30 cellular contexts compared by ENCODE assay signal in genomic region chr9:98175762-98176161, GRCh38.
"Had no signal": no experiment of that assay in that cellular context is flagged by ENCODE, and none has a peak within 500 bp of the region (broad histone marks: within the 10 kb centered on the region; RNA-seq: fewer than 3 reads in every experiment).

No MANE protein-coding gene starts in this region.

- H3K4me1 ChIP-seq: adrenal gland, body of pancreas, gastroesophageal sphincter, tibial artery had no signal

- H3K27ac Mint-ChIP-seq: activated CD4-positive, alpha-beta T cell treated with anti-CD3 and anti-CD28 coated beads for 36 hours; activated CD8-positive, alpha-beta memory T cell treated with anti-CD3 and anti-CD28 coated beads, Interleukin-2, amount 10 ng/mL, durations not matched to agents 7 days and 5 days; activated CD8-positive, alpha-beta T cell treated with anti-CD3 and anti-CD28 coated beads, Interleukin-2, amount 10 ng/mL, durations not matched to agents 7 days and 5 days; activated naive CD4-positive, alpha-beta T cell treated with anti-CD3 and anti-CD28 coated beads for 36 hours; activated naive CD8-positive, alpha-beta T cell treated with anti-CD3 and anti-CD28 coated beads for 36 hours; activated T-cell treated with anti-CD3 and anti-CD28 coated beads, Interleukin-2, amount 50 U/mL, for 72 hours; immature natural killer cell; memory B cell; neural progenitor cell; stimulated activated naive B cell treated with anti-CD40 and anti-IgM and Interleukin-4, amounts not matched to agents 10 μg/mL and 1 μg/mL and 100 μg/mL, for 72 hours had no signal

- DNase-seq: activated CD4-positive, alpha-beta T cell treated with anti-CD3 and anti-CD28 coated beads for 36 hours; activated CD4-positive, CD25-positive, alpha-beta regulatory T cell; activated CD8-positive, alpha-beta memory T cell treated with anti-CD3 and anti-CD28 coated beads, Interleukin-2, amount 10 ng/mL, durations not matched to agents 7 days and 5 days; activated CD8-positive, alpha-beta T cell treated with anti-CD3 and anti-CD28 coated beads, Interleukin-2, amount 10 ng/mL, durations not matched to agents 7 days and 5 days; activated effector memory CD4-positive, alpha-beta T cell treated with Interleukin-2 at 50 U/mL for 16 hours; activated naive CD4-positive, alpha-beta T cell treated with anti-CD3 and anti-CD28 coated beads for 36 hours; activated naive CD8-positive, alpha-beta T cell treated with anti-CD3 and anti-CD28 coated beads for 36 hours; activated T-cell treated with anti-CD3 and anti-CD28 coated beads, Interleukin-2, amount 50 U/mL, for 72 hours; adrenal gland; aorta; body of pancreas; cerebellar nuclear complex; colonic mucosa; effector memory CD4-positive, alpha-beta T cell; head of caudate nucleus; hypothalamus; immature natural killer cell; midbrain; naive thymus-derived CD4-positive, alpha-beta T cell; stimulated activated CD4-positive, alpha-beta T cell treated with anti-CD3 and anti-CD28 coated beads, Interleukin-4, amount 100 ng/mL, for 4 hours; stimulated activated CD8-positive, alpha-beta memory T cell treated with anti-CD3 and anti-CD28 coated beads, Interleukin-4, amount 100 ng/mL, for 48 hours; stimulated activated naive B cell treated with anti-CD40 and anti-IgM and Interleukin-4, amounts not matched to agents 10 μg/mL and 1 μg/mL and 100 μg/mL, for 72 hours; T-helper 2 cell had no signal

- H3K9me3 Mint-ChIP-seq: activated naive CD4-positive, alpha-beta T cell treated with anti-CD3 and anti-CD28 coated beads for 36 hours; activated naive CD8-positive, alpha-beta T cell treated with anti-CD3 and anti-CD28 coated beads for 36 hours; activated T-cell treated with anti-CD3 and anti-CD28 coated beads, Interleukin-2, amount 50 U/mL, for 72 hours; immature natural killer cell; memory B cell; naive thymus-derived CD4-positive, alpha-beta T cell; neural progenitor cell; stimulated activated naive B cell treated with anti-CD40 and anti-IgM and Interleukin-4, amounts not matched to agents 10 μg/mL and 1 μg/mL and 100 μg/mL, for 72 hours had no signal

- H3K9me3 ChIP-seq: adrenal gland, body of pancreas, colonic mucosa, gastroesophageal sphincter, suprapubic skin, tibial artery had no signal

- H3K27ac ChIP-seq: adrenal gland, body of pancreas, gastroesophageal sphincter, neural progenitor cell, suprapubic skin, tibial artery had no signal

- H3K4me3 Mint-ChIP-seq: activated CD4-positive, alpha-beta T cell treated with anti-CD3 and anti-CD28 coated beads for 36 hours; activated CD8-positive, alpha-beta memory T cell treated with anti-CD3 and anti-CD28 coated beads, Interleukin-2, amount 10 ng/mL, durations not matched to agents 7 days and 5 days; activated CD8-positive, alpha-beta T cell treated with anti-CD3 and anti-CD28 coated beads, Interleukin-2, amount 10 ng/mL, durations not matched to agents 7 days and 5 days; activated naive CD4-positive, alpha-beta T cell treated with anti-CD3 and anti-CD28 coated beads for 36 hours; activated naive CD8-positive, alpha-beta T cell treated with anti-CD3 and anti-CD28 coated beads for 36 hours; activated T-cell treated with anti-CD3 and anti-CD28 coated beads, Interleukin-2, amount 50 U/mL, for 72 hours; immature natural killer cell; memory B cell; naive thymus-derived CD4-positive, alpha-beta T cell; neural progenitor cell; stimulated activated naive B cell treated with anti-CD40 and anti-IgM and Interleukin-4, amounts not matched to agents 10 μg/mL and 1 μg/mL and 100 μg/mL, for 72 hours had no signal

- H3K27me3 Mint-ChIP-seq: activated CD4-positive, alpha-beta T cell treated with anti-CD3 and anti-CD28 coated beads for 36 hours; activated CD8-positive, alpha-beta memory T cell treated with anti-CD3 and anti-CD28 coated beads, Interleukin-2, amount 10 ng/mL, durations not matched to agents 7 days and 5 days; activated naive CD8-positive, alpha-beta T cell treated with anti-CD3 and anti-CD28 coated beads for 36 hours; memory B cell had no signal

- H3K4me1 Mint-ChIP-seq: immature natural killer cell had no signal

- ATAC-seq: activated CD4-positive, alpha-beta T cell treated with anti-CD3 and anti-CD28 coated beads for 36 hours; activated CD8-positive, alpha-beta memory T cell treated with anti-CD3 and anti-CD28 coated beads, Interleukin-2, amount 10 ng/mL, durations not matched to agents 7 days and 5 days; activated CD8-positive, alpha-beta T cell treated with anti-CD3 and anti-CD28 coated beads, Interleukin-2, amount 10 ng/mL, durations not matched to agents 7 days and 5 days; activated T-cell treated with anti-CD3 and anti-CD28 coated beads, Interleukin-2, amount 50 U/mL, for 72 hours; body of pancreas; gastroesophageal sphincter; naive thymus-derived CD4-positive, alpha-beta T cell; sciatic nerve; stimulated activated naive B cell treated with anti-CD40 and anti-IgM and Interleukin-4, amounts not matched to agents 10 μg/mL and 1 μg/mL and 100 μg/mL, for 72 hours had no signal

- H3K36me3 ChIP-seq: adrenal gland, colonic mucosa, gastroesophageal sphincter, neural progenitor cell, suprapubic skin, tibial artery had no signal

- H3K4me3 ChIP-seq: adrenal gland, body of pancreas, colonic mucosa, gastroesophageal sphincter, neural progenitor cell, skin epidermis, suprapubic skin, tibial artery had no signal

- H3K36me3 Mint-ChIP-seq: activated CD8-positive, alpha-beta memory T cell treated with anti-CD3 and anti-CD28 coated beads, Interleukin-2, amount 10 ng/mL, durations not matched to agents 7 days and 5 days; activated naive CD8-positive, alpha-beta T cell treated with anti-CD3 and anti-CD28 coated beads for 36 hours; memory B cell; neural progenitor cell had no signal

- H3K9ac ChIP-seq: neural progenitor cell had no signal

- H3K27me3 ChIP-seq: adrenal gland, body of pancreas, colonic mucosa, neural progenitor cell, suprapubic skin had no signal
